In genomic region chr2:220154243-220154642, GRCh38 we compare ENCODE assay signal across 23 cellular contexts.
DNase-seq lines count a peak whose midpoint lies in the region; TF ChIP-seq lines count a peak whose summit lies in the region.
"Had no signal": no experiment of that assay in that cellular context is flagged by ENCODE, and none has a peak within 500 bp of the region (broad histone marks: within the 10 kb centered on the region; RNA-seq: fewer than 3 reads in every experiment).

No MANE protein-coding gene starts in this region.

- no peaks in the 10 kb centered on the region for H3K9me3 Mint-ChIP-seq in osteocyte (ENCODE audit: unreplicated experiment)
- H3K9me3 Mint-ChIP-seq: activated CD4-positive, alpha-beta T cell treated with anti-CD3 and anti-CD28 coated beads, Interleukin-2, amount 10 ng/mL, durations not matched to agents 24 days and 14 days had no signal

- no peaks in the 10 kb centered on the region for H3K36me3 Mint-ChIP-seq in osteocyte (ENCODE audit: unreplicated experiment)
- H3K36me3 Mint-ChIP-seq: CD4-positive, alpha-beta memory T cell had no signal

- no peak overlapping the region for H3K27ac Mint-ChIP-seq in osteocyte (ENCODE audit: unreplicated experiment)
- H3K27ac Mint-ChIP-seq: activated CD4-positive, alpha-beta T cell treated with anti-CD3 and anti-CD28 coated beads, Interleukin-2, amount 10 ng/mL, durations not matched to agents 24 days and 14 days; CD4-positive, alpha-beta memory T cell; effector memory CD8-positive, alpha-beta T cell; stimulated activated naive CD8-positive, alpha-beta T cell treated with anti-CD3 and anti-CD28 coated beads, Interleukin-15, amount 100 ng/mL, for 72 hours had no signal

- H3K4me1 Mint-ChIP-seq in osteocyte (ENCODE audit: unreplicated experiment): no peaks in the 10 kb centered on the region
- H3K4me1 Mint-ChIP-seq: activated CD4-positive, alpha-beta T cell treated with anti-CD3 and anti-CD28 coated beads, Interleukin-2, amount 10 ng/mL, durations not matched to agents 24 days and 14 days; CD4-positive, alpha-beta memory T cell; stimulated activated naive CD8-positive, alpha-beta T cell treated with anti-CD3 and anti-CD28 coated beads, Interleukin-15, amount 100 ng/mL, for 72 hours had no signal

- no peak overlapping the region for H3K4me3 ChIP-seq in epithelial cell of proximal tubule (ENCODE audit: low read depth, low read length)
- H3K4me3 ChIP-seq: PC-9, right atrium auricular region had no signal

- TF ChIP-seq CTCF in epithelial cell of proximal tubule (conservative IDR thresholded peaks at IDR 0.05; ENCODE audit: low read depth, low read length) (peak; percentile 38), osteocyte (IDR thresholded peaks at IDR 0.05) (peak; percentile 31)

- no peaks in the 10 kb centered on the region for H3K27me3 Mint-ChIP-seq in osteocyte (ENCODE audit: unreplicated experiment)
- H3K27me3 Mint-ChIP-seq: activated CD4-positive, alpha-beta T cell treated with anti-CD3 and anti-CD28 coated beads, Interleukin-2, amount 10 ng/mL, durations not matched to agents 24 days and 14 days; CD4-positive, alpha-beta memory T cell; effector memory CD8-positive, alpha-beta T cell; stimulated activated naive CD8-positive, alpha-beta T cell treated with anti-CD3 and anti-CD28 coated beads, Interleukin-15, amount 100 ng/mL, for 72 hours had no signal

- no peak overlapping the region for H3K4me3 Mint-ChIP-seq in osteocyte (ENCODE audit: unreplicated experiment)
- H3K4me3 Mint-ChIP-seq: activated CD4-positive, alpha-beta T cell treated with anti-CD3 and anti-CD28 coated beads, Interleukin-2, amount 10 ng/mL, durations not matched to agents 24 days and 14 days; CD4-positive, alpha-beta memory T cell; effector memory CD8-positive, alpha-beta T cell; stimulated activated naive CD8-positive, alpha-beta T cell treated with anti-CD3 and anti-CD28 coated beads, Interleukin-15, amount 100 ng/mL, for 72 hours had no signal

- DNase-seq in NCI-H1105 treated with DMSO at 0.1 percent for 48 hours (lab: John Stamatoyannopoulos, UW): peak; percentile 43
- DNase-seq in NCI-H1105 (lab: John Stamatoyannopoulos, UW): no peak
- DNase-seq in NCI-H2171 (lab: John Stamatoyannopoulos, UW): peak; percentile 22
- DNase-seq in epithelial cell of proximal tubule (ENCODE audit: low read depth): no peak
- no peak for DNase-seq in osteocyte (ENCODE audit: extremely low spot score, unreplicated experiment)
- no peak for DNase-seq in A172 (ENCODE audit: low spot score)
- no peak for DNase-seq in DMS53 (lab: John Stamatoyannopoulos, UW)
- no peak for DNase-seq in NCI-H187 treated with DMSO at 0.1 percent for 48 hours (lab: John Stamatoyannopoulos, UW)
- DNase-seq: activated CD4-positive, alpha-beta T cell treated with anti-CD3 and anti-CD28 coated beads, Interleukin-2, amount 10 ng/mL, durations not matched to agents 24 days and 14 days; activated CD8-positive, alpha-beta memory T cell treated with anti-CD3 and anti-CD28 coated beads, Interleukin-2, amount 50 U/mL, for 48 hours; activated gamma-delta T cell treated with Interleukin-2 at 50 U/mL for 16 hours; amniotic stem cell; CD4-positive, alpha-beta memory T cell; cerebellar nuclear complex; effector memory CD8-positive, alpha-beta T cell; GOT3; hippocampal formation; NCI-H2081 treated with DMSO at 0.1 percent for 48 hours; NCI-H774; PC-9; stimulated activated naive CD8-positive, alpha-beta T cell treated with anti-CD3 and anti-CD28 coated beads, Interleukin-15, amount 100 ng/mL, for 72 hours; trophoblast cell had no signal

Comparison
In these comparisons a context has a peak if more than half of its experiments do, and no peak if none do; other contexts are left out.
1. DNase-seq: peak in NCI-H1105 treated with DMSO at 0.1 percent for 48 hours (single experiment) and NCI-H2171 (single experiment); none in NCI-H1105 (single experiment), epithelial cell of proximal tubule (single experiment), osteocyte (single experiment), A172 (single experiment), DMS53 (single experiment) and NCI-H187 treated with DMSO at 0.1 percent for 48 hours (single experiment).